In the genomic region with DNA sequence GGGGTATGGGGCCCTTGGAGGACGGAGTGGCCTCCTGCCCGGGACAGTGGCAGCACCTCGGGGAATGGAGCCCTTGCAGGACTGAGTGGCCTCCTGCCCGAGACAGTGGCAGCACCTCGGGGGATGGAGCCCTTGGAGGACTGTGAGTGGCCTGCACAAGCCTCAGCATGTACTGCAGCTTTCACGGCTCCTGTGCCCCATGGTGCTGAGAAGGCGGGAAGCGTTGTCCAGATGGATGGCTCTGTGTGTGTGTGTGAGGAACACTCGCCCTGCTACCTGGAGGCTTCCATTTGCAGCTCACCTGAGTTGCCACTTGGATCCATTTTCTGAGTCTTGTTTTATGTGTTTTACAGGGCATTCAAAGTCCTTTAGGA, we compare ENCODE assay signal across 25 cellular contexts.
"Had no signal": no experiment of that assay in that cellular context is flagged by ENCODE, and none has a peak within 500 bp of the region (broad histone marks: within the 10 kb centered on the region; RNA-seq: fewer than 3 reads in every experiment).

No MANE protein-coding gene starts in this region.

- H3K4me1 Mint-ChIP-seq: naive B cell; natural killer cell; stimulated activated effector memory CD8-positive, alpha-beta T cell treated with anti-CD3 and anti-CD28 coated beads, Interleukin-12 subunit alpha, Interleukin-12 subunit beta, amount 100 ng/mL, for 72 hours had no signal

- H3K27me3 ChIP-seq: hepatocyte, pancreas, upper lobe of left lung, vagina had no signal

- H3K4me1 ChIP-seq: pancreas, prostate gland, spleen, suprapubic skin, tibial artery had no signal

- DNase-seq: left ventricle myocardium inferior; mesendoderm; naive B cell; natural killer cell; nucleus accumbens; pancreas; posterior cingulate gyrus; retina; right cardiac atrium; spleen; stimulated activated CD4-positive, alpha-beta T cell treated with anti-CD3 and anti-CD28 coated beads, Interleukin-4, amount 100 ng/mL, for 24 hours; stimulated activated naive CD4-positive, alpha-beta T cell; tibial artery had no signal

- H3K4me3 Mint-ChIP-seq: mesothelial cell of epicardium; naive B cell; natural killer cell; stimulated activated effector memory CD8-positive, alpha-beta T cell treated with anti-CD3 and anti-CD28 coated beads, Interleukin-12 subunit alpha, Interleukin-12 subunit beta, amount 100 ng/mL, for 72 hours; stimulated activated naive CD8-positive, alpha-beta T cell treated with anti-CD3 and anti-CD28 coated beads, Interleukin-15, Interleukin-2, amounts not matched to agents 100 ng/mL and 50 ng/mL, for 24 hours had no signal

- H3K36me3 ChIP-seq: heart right ventricle, left ventricle myocardium inferior, pancreas, prostate gland, spleen, suprapubic skin, thoracic aorta, tibial artery, upper lobe of left lung, vagina had no signal

- H3K27ac Mint-ChIP-seq: mesothelial cell of epicardium; naive B cell; natural killer cell; stimulated activated effector memory CD8-positive, alpha-beta T cell treated with anti-CD3 and anti-CD28 coated beads, Interleukin-12 subunit alpha, Interleukin-12 subunit beta, amount 100 ng/mL, for 72 hours; stimulated activated naive CD8-positive, alpha-beta T cell treated with anti-CD3 and anti-CD28 coated beads, Interleukin-15, Interleukin-2, amounts not matched to agents 100 ng/mL and 50 ng/mL, for 24 hours had no signal

- H3K9me3 ChIP-seq: pancreas, prostate gland, suprapubic skin, vagina had no signal

- H3K4me3 ChIP-seq: heart right ventricle, hepatocyte, left ventricle myocardium inferior, lung, pancreas, prostate gland, skin epidermis, spleen, suprapubic skin, thoracic aorta, tibial artery, upper lobe of left lung, vagina had no signal

- H3K4me2 ChIP-seq: hepatocyte had no signal

- FAIRE-seq: pancreas had no signal

- H3K27ac ChIP-seq: heart right ventricle, hepatocyte, left ventricle myocardium inferior, pancreas, prostate gland, skin epidermis, spleen, suprapubic skin, thoracic aorta, tibial artery, upper lobe of left lung, vagina had no signal

- H3K36me3 Mint-ChIP-seq: mesothelial cell of epicardium; naive B cell; natural killer cell; stimulated activated effector memory CD8-positive, alpha-beta T cell treated with anti-CD3 and anti-CD28 coated beads, Interleukin-12 subunit alpha, Interleukin-12 subunit beta, amount 100 ng/mL, for 72 hours had no signal

- H2AFZ ChIP-seq: hepatocyte had no signal
